In genomic region chr18:2655954-2656236, GRCh38 we compare ENCODE assay signal across 8 cellular contexts. TPM values are rescaled to one million over a fixed set of nuclear protein-coding genes. Genes with fewer than 3 reads are reported as not detected.
DNase-seq lines count a peak whose midpoint lies in the region; ATAC-seq lines count a peak whose summit lies in the region.

No MANE protein-coding gene starts in this region.

- H3K9me3 ChIP-seq in iPS DF 6.9 (ENCODE audit: control insufficient read depth, insufficient read depth, low read length): no peaks in the 10 kb centered on the region

- no peak overlapping the region for H3K27ac ChIP-seq in iPS DF 6.9 (ENCODE audit: low read length)

- ATAC-seq in HG03064 (IDR thresholded peaks at IDR 0.05; ENCODE audit: low read depth, unreplicated experiment): peak; percentile 25
- peak; percentile 38 to 41 for ATAC-seq in activated T-cell treated with anti-CD3 and anti-CD28 coated beads, Interleukin-2, amount 50 U/mL, for 4 hours
- ATAC-seq in stimulated activated memory B cell treated with anti-CD40 and anti-IgM and Interleukin-4, amounts not matched to agents 10 μg/mL and 1 μg/mL and 100 μg/mL, for 72 hours: peak; percentile 56

- no peaks in the 10 kb centered on the region for H3K36me3 ChIP-seq in iPS DF 6.9 (ENCODE audit: control insufficient read depth, insufficient read depth, low read length)

- H3K27ac Mint-ChIP-seq in stimulated activated memory B cell treated with anti-CD40 and anti-IgM and Interleukin-4, amounts not matched to agents 10 μg/mL and 1 μg/mL and 100 μg/mL, for 72 hours: peak overlapping the region; percentile 99

- DNase-seq in NCI-H510A treated with DMSO at 0.1 percent for 48 hours (lab: John Stamatoyannopoulos, UW) (peak; percentile 77), NCI-H510A (lab: John Stamatoyannopoulos, UW) (no peak), iPS DF 6.9 (ENCODE audit: low read depth, low spot score) (no peak), Kasumi-1 (lab: John Stamatoyannopoulos, UW) (no peak), SKM-1 (lab: John Stamatoyannopoulos, UW; ENCODE audit: unreplicated experiment) (no peak)
- no peak for DNase-seq in activated T-cell treated with anti-CD3 and anti-CD28 coated beads, Interleukin-2, amount 50 U/mL, for 4 hours

- H3K27me3 ChIP-seq in iPS DF 6.9 (ENCODE audit: control insufficient read depth, insufficient read depth, low read length): peaks cover 10% of the 10 kb centered on the region; the same call in 1 of the 2 replicates

- H3K27me3 Mint-ChIP-seq in activated T-cell treated with anti-CD3 and anti-CD28 coated beads, Interleukin-2, amount 50 U/mL, for 4 hours (ENCODE audit: low read depth): no peaks in the 10 kb centered on the region
- no peaks in the 10 kb centered on the region for H3K27me3 Mint-ChIP-seq in stimulated activated memory B cell treated with anti-CD40 and anti-IgM and Interleukin-4, amounts not matched to agents 10 μg/mL and 1 μg/mL and 100 μg/mL, for 72 hours

- peak overlapping the region; percentile 94 for H3K4me3 Mint-ChIP-seq in activated T-cell treated with anti-CD3 and anti-CD28 coated beads, Interleukin-2, amount 50 U/mL, for 4 hours
- H3K4me3 Mint-ChIP-seq in stimulated activated memory B cell treated with anti-CD40 and anti-IgM and Interleukin-4, amounts not matched to agents 10 μg/mL and 1 μg/mL and 100 μg/mL, for 72 hours: peak overlapping the region; percentile 98

- no peaks in the 10 kb centered on the region for H3K4me1 ChIP-seq in iPS DF 6.9 (ENCODE audit: control insufficient read depth, insufficient read depth, low read length)

- peaks cover 5% of the 10 kb centered on the region for H3K36me3 Mint-ChIP-seq in activated T-cell treated with anti-CD3 and anti-CD28 coated beads, Interleukin-2, amount 50 U/mL, for 4 hours (ENCODE audit: insufficient read depth)
- peaks cover 8% of the 10 kb centered on the region for H3K36me3 Mint-ChIP-seq in stimulated activated memory B cell treated with anti-CD40 and anti-IgM and Interleukin-4, amounts not matched to agents 10 μg/mL and 1 μg/mL and 100 μg/mL, for 72 hours

- H3K9me3 Mint-ChIP-seq in activated T-cell treated with anti-CD3 and anti-CD28 coated beads, Interleukin-2, amount 50 U/mL, for 4 hours: no peaks in the 10 kb centered on the region
- H3K9me3 Mint-ChIP-seq in stimulated activated memory B cell treated with anti-CD40 and anti-IgM and Interleukin-4, amounts not matched to agents 10 μg/mL and 1 μg/mL and 100 μg/mL, for 72 hours: peaks cover 2% of the 10 kb centered on the region

- peaks cover 38% of the 10 kb centered on the region for H3K4me1 Mint-ChIP-seq in activated T-cell treated with anti-CD3 and anti-CD28 coated beads, Interleukin-2, amount 50 U/mL, for 4 hours (ENCODE audit: low read depth)
- H3K4me1 Mint-ChIP-seq in stimulated activated memory B cell treated with anti-CD40 and anti-IgM and Interleukin-4, amounts not matched to agents 10 μg/mL and 1 μg/mL and 100 μg/mL, for 72 hours: peaks cover 37% of the 10 kb centered on the region

- peak overlapping the region; percentile 99 for H3K4me3 ChIP-seq in iPS DF 6.9 (ENCODE audit: low read length)

- WGBS in iPS DF 6.9 (ENCODE audit: insufficient coverage, insufficient read length): no CpG with 5 or more reads among the region's 37 CpGs

RNA-seq across cellular contexts. Expression of gene SMCHD1, which starts 0.4 kb away (rescaled TPM):
- 10 to 100 TPM; 60.4 to 63.5 (median 60.7) TPM for total RNA-seq in activated T-cell treated with anti-CD3 and anti-CD28 coated beads, Interleukin-2, amount 50 U/mL, for 4 hours
